In the genomic region with DNA sequence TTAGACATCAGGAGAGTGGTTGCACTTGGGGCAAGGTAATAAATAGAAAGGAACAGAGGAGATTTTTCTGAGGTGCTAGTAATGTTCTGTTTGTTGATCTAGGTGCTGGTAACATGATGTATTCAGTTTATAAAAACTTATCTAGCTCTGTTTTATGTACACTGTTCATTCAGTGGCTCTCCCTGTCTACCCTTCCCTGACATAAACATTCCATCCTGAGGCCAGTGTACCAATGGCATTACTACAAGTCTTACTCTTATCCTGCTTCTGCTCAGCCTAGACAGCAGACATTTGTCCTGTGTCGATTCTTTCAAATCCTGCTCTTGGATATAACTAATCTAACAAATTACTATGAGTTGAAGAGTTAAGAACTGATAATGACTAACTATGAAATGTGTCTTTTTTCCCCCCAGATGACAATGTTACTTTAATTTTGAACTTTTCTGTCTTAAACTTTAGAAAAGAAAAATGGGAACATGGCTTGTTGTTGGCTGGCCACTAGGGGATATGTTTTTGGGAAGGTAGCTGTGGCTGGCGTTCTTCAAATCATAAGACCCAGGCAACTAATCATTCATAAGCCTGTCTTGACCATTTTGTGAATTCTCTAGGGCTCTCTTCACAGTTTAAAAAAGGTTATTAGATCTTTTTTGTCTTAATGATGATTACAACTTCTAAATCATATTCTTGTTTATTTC, we compare ENCODE assay signal across 19 cellular contexts.
DNase-seq lines count a peak whose midpoint lies in the region; ATAC-seq and TF ChIP-seq lines count a peak whose summit lies in the region.
"Had no signal": no experiment of that assay in that cellular context is flagged by ENCODE, and none has a peak within 500 bp of the region (broad histone marks: within the 10 kb centered on the region; RNA-seq: fewer than 3 reads in every experiment).

No MANE protein-coding gene starts in this region.

- H3K4me1 ChIP-seq in cardiac muscle cell (ENCODE audit: low read depth) (peaks cover 41% of the 10 kb centered on the region), trophoblast cell (ENCODE audit: control insufficient read depth in 1 of 2, insufficient read depth in 2 of 2, low read length in 2 of 2) (peaks cover 3% of the 10 kb centered on the region in 2 experiments), vagina (peaks cover 35% of the 10 kb centered on the region)

- no peak overlapping the region for H3K4me3 ChIP-seq in cardiac muscle cell
- no peak overlapping the region for H3K4me3 ChIP-seq in fibroblast of villous mesenchyme (ENCODE audit: low read depth, low read length)
- no peak overlapping the region for H3K4me3 ChIP-seq in trophoblast cell (ENCODE audit: low read depth, low read length)
- no peak overlapping the region for H3K4me3 ChIP-seq in vagina
- H3K4me3 ChIP-seq: K562 had no signal

- no peak overlapping the region for H3K14ac ChIP-seq in trophoblast cell (ENCODE audit: low read length)

- DNase-seq in cardiac muscle cell (ENCODE audit: low read depth in 1 of 2, low spot score in 1 of 2) (no peak), left cardiac atrium (no peak), fibroblast of villous mesenchyme (ENCODE audit: low read depth) (no peak), trophoblast cell (no peak), vagina (ENCODE audit: extremely low spot score in 2 of 2) (no peak), nucleus accumbens (lab: John Stamatoyannopoulos, UW) (no peak)
- no peak for DNase-seq in activated CD4-positive, alpha-beta T cell treated with anti-CD3 and anti-CD28 coated beads, Interleukin-2, amount 10 ng/mL, durations not matched to agents 7 days and 5 days
- DNase-seq: 8988T; Calu3; CD4-positive, alpha-beta memory T cell; DMS53; NCI-H1436; NCI-H2029 treated with DMSO at 0.1 percent for 48 hours; NCI-H510A treated with DMSO at 0.1 percent for 48 hours; SHP77 had no signal

- no peaks in the 10 kb centered on the region for H3K79me2 ChIP-seq in trophoblast cell (ENCODE audit: control insufficient read depth, insufficient read depth, low read length, poor library complexity)

- H2BK120ac ChIP-seq in trophoblast cell (ENCODE audit: insufficient read depth, low read length, poor library complexity), result peak overlapping the region; percentile 82

- H4K91ac ChIP-seq in trophoblast cell (ENCODE audit: low read depth, low read length), result peak overlapping the region; percentile 82

- no peak overlapping the region for H3K4ac ChIP-seq in trophoblast cell (ENCODE audit: low read depth, low read length)

- peaks cover 5% of the 10 kb centered on the region for H3K79me1 ChIP-seq in trophoblast cell (ENCODE audit: low read length)

- no peak overlapping the region for H3K23ac ChIP-seq in trophoblast cell (ENCODE audit: low read length)

- H3K36me3 ChIP-seq in cardiac muscle cell (no peaks in the 10 kb centered on the region), trophoblast cell (ENCODE audit: control insufficient read depth in 1 of 2, insufficient read depth in 2 of 2, low read length in 2 of 2) (peaks cover 2 to 3% of the 10 kb centered on the region in 2 experiments), vagina (no peaks in the 10 kb centered on the region)

- no peak overlapping the region for H4K8ac ChIP-seq in trophoblast cell (ENCODE audit: low read depth, low read length)

- H3K27ac Mint-ChIP-seq in activated CD4-positive, alpha-beta T cell treated with anti-CD3 and anti-CD28 coated beads, Interleukin-2, amount 10 ng/mL, durations not matched to agents 7 days and 5 days, result no peak overlapping the region
- H3K27ac Mint-ChIP-seq: CD4-positive, alpha-beta memory T cell had no signal

- no peak overlapping the region for H3K18ac ChIP-seq in trophoblast cell (ENCODE audit: low read length)

- no peak overlapping the region for H2BK12ac ChIP-seq in trophoblast cell (ENCODE audit: low read length)

- intact Hi-C loops in left cardiac atrium (cut with DNase I), result no loop called here
- intact Hi-C loops in vagina (cut with DNase I), result no loop called here

- CTCF ChIA-PET in activated CD4-positive, alpha-beta T cell treated with anti-CD3 and anti-CD28 coated beads, Interleukin-2, amount 10 ng/mL, durations not matched to agents 7 days and 5 days (lab: Charles Lee), result no interaction called here

- H3K27me3 ChIP-seq in cardiac muscle cell (no peaks in the 10 kb centered on the region), trophoblast cell (ENCODE audit: insufficient read depth, low read length) (no peaks in the 10 kb centered on the region), vagina (no peaks in the 10 kb centered on the region)

- H3K4me3 Mint-ChIP-seq in activated CD4-positive, alpha-beta T cell treated with anti-CD3 and anti-CD28 coated beads, Interleukin-2, amount 10 ng/mL, durations not matched to agents 7 days and 5 days, result no peak overlapping the region
- H3K4me3 Mint-ChIP-seq: CD4-positive, alpha-beta memory T cell had no signal

- no peak overlapping the region for H2AK5ac ChIP-seq in trophoblast cell (ENCODE audit: low read length)

- H3K27me3 Mint-ChIP-seq in activated CD4-positive, alpha-beta T cell treated with anti-CD3 and anti-CD28 coated beads, Interleukin-2, amount 10 ng/mL, durations not matched to agents 7 days and 5 days, result no peaks in the 10 kb centered on the region
- H3K27me3 Mint-ChIP-seq: CD4-positive, alpha-beta memory T cell had no signal

- H3K4me2 ChIP-seq in trophoblast cell (ENCODE audit: low read length), result no peak overlapping the region

- peak overlapping the region; percentile 80 for H2BK5ac ChIP-seq in trophoblast cell (ENCODE audit: low read depth, low read length, poor library complexity)

- no peak overlapping the region for H2AFZ ChIP-seq in trophoblast cell (ENCODE audit: insufficient read depth, low read length, poor library complexity)

- H4K12ac ChIP-seq in trophoblast cell (ENCODE audit: low read depth, low read length), result no peak overlapping the region

- TF ChIP-seq CTCF in cardiac muscle cell (IDR thresholded peaks at IDR 0.05; ENCODE audit: low read depth, low read length), result no peak
- peak; percentile 8 for TF ChIP-seq CTCF in fibroblast of villous mesenchyme (IDR thresholded peaks at IDR 0.05; ENCODE audit: insufficient read depth, low read depth, low read length)
- peak in 1 of 3 experiments; percentile 34 for TF ChIP-seq CTCF in vagina (IDR thresholded peaks at IDR 0.05)

- H3K9me3 ChIP-seq in cardiac muscle cell (ENCODE audit: low read depth), result peaks cover 3% of the 10 kb centered on the region
- peaks cover 4% of the 10 kb centered on the region for H3K9me3 ChIP-seq in trophoblast cell (ENCODE audit: insufficient read depth, low read depth, low read length)
- H3K9me3 ChIP-seq in vagina, result peaks cover 11% of the 10 kb centered on the region

- peak overlapping the region; percentile 61 for H3K27ac ChIP-seq in cardiac muscle cell
- peak overlapping the region; percentile 95 for H3K27ac ChIP-seq in trophoblast cell (ENCODE audit: low read depth, low read length)
- peak overlapping the region; percentile 66 for H3K27ac ChIP-seq in vagina

- peaks cover 6% of the 10 kb centered on the region for H3K9me3 Mint-ChIP-seq in activated CD4-positive, alpha-beta T cell treated with anti-CD3 and anti-CD28 coated beads, Interleukin-2, amount 10 ng/mL, durations not matched to agents 7 days and 5 days

- no peak for ATAC-seq in left cardiac atrium
- ATAC-seq in HG03354 (IDR thresholded peaks at IDR 0.05; ENCODE audit: poor library complexity, severe bottlenecking, unreplicated experiment), result no peak
- ATAC-seq: K562, Panc1, SK-N-SH treated with all-trans-retinoic acid at 6 μM for 48 hours had no signal

- POLR2A ChIA-PET in activated CD4-positive, alpha-beta T cell treated with anti-CD3 and anti-CD28 coated beads, Interleukin-2, amount 10 ng/mL, durations not matched to agents 7 days and 5 days (lab: Charles Lee), result no interaction called here

- no peaks in the 10 kb centered on the region for H3K36me3 Mint-ChIP-seq in activated CD4-positive, alpha-beta T cell treated with anti-CD3 and anti-CD28 coated beads, Interleukin-2, amount 10 ng/mL, durations not matched to agents 7 days and 5 days (ENCODE audit: low read depth)

- no CpG with 5 or more reads among the region's 2 CpGs for WGBS in trophoblast cell (ENCODE audit: extremely low coverage, insufficient coverage, insufficient read length)

- H3K9ac ChIP-seq in trophoblast cell (ENCODE audit: low read length), result no peak overlapping the region

- no peak for TF ChIP-seq POLR2A in vagina (IDR thresholded peaks at IDR 0.05)

- H3K4me1 Mint-ChIP-seq in activated CD4-positive, alpha-beta T cell treated with anti-CD3 and anti-CD28 coated beads, Interleukin-2, amount 10 ng/mL, durations not matched to agents 7 days and 5 days, result no peaks in the 10 kb centered on the region
- H3K4me1 Mint-ChIP-seq: CD4-positive, alpha-beta memory T cell had no signal
